Comparison of ENCODE assay signal across 8 cellular contexts in genomic region chrX:101051549-101052302, GRCh38. TPM values are rescaled to one million over a fixed set of nuclear protein-coding genes. Genes with fewer than 3 reads are reported as not detected.
DNase-seq lines count a peak whose midpoint lies in the region; ATAC-seq and TF ChIP-seq lines count a peak whose summit lies in the region.

Gene TRMT2B, minus strand, starts transcription at chrX:101052111. Its CDS starts 9,822 bp downstream, at chrX:101042289.

- TF ChIP-seq RAD21 in neural cell (conservative IDR thresholded peaks at IDR 0.05), result no peak

- H3K4me2 ChIP-seq in neural cell (ENCODE audit: low read length), result no peak within 1 kb of the TSS

- H3K4me3 ChIP-seq in RWPE2 (ENCODE audit: severe bottlenecking), result peak within 1 kb of the TSS; percentile 39
- peak within 1 kb of the TSS; percentile 71 for H3K4me3 ChIP-seq in fibroblast of the aortic adventitia (ENCODE audit: low read depth, low read length)
- H3K4me3 ChIP-seq in neural cell (ENCODE audit: low read length), result peak within 1 kb of the TSS; percentile 72

- H3K9me3 Mint-ChIP-seq in activated T-helper 2 cell treated with anti-CD3 and anti-CD28 coated beads, Interferon-gamma antibody, Interleukin-2, Interleukin-4, amounts not matched to agents 10 μg/mL and 5 μg/mL and 100 μg/mL, durations not matched to agents 14 hours and 24 hours and 36 hours, result peaks cover 2% of the 10 kb centered on the region
- peaks cover 2 to 4% of the 10 kb centered on the region in 2 donors for H3K9me3 Mint-ChIP-seq in stimulated activated naive CD8-positive, alpha-beta T cell treated with anti-CD3 and anti-CD28 coated beads, Interleukin-15, amount 100 ng/mL, for 72 hours

- H3K36me3 ChIP-seq in KOPT-K1 (ENCODE audit: insufficient read depth, low read length), result peaks cover 7% of the 10 kb centered on the region; the same call in 1 of the 2 replicates
- no peaks in the 10 kb centered on the region for H3K36me3 ChIP-seq in RWPE2 (ENCODE audit: low read depth)
- no peaks in the 10 kb centered on the region for H3K36me3 ChIP-seq in neural cell (ENCODE audit: insufficient read depth, low read length)

- H3K79me2 ChIP-seq in neural cell (replicated peaks; ENCODE audit: insufficient read depth, low read length), result no peaks in the 10 kb centered on the region

- H3K27ac ChIP-seq in KOPT-K1 (ENCODE audit: low read depth, low read length, poor library complexity, severe bottlenecking) (peak within 1 kb of the TSS; percentile 90), RWPE2 (ENCODE audit: poor library complexity, severe bottlenecking) (peak within 1 kb of the TSS; percentile 56), neural cell (ENCODE audit: low read length) (no peak within 1 kb of the TSS)

- H3K4me3 Mint-ChIP-seq in activated T-helper 2 cell treated with anti-CD3 and anti-CD28 coated beads, Interferon-gamma antibody, Interleukin-2, Interleukin-4, amounts not matched to agents 10 μg/mL and 5 μg/mL and 100 μg/mL, durations not matched to agents 14 hours and 24 hours and 36 hours (ENCODE audit: low read depth), result peak within 1 kb of the TSS; percentile 86
- H3K4me3 Mint-ChIP-seq in stimulated activated naive CD8-positive, alpha-beta T cell treated with anti-CD3 and anti-CD28 coated beads, Interleukin-15, amount 100 ng/mL, for 72 hours, result peak within 1 kb of the TSS; percentile 75 to 88

- no peaks in the 10 kb centered on the region for H3K9me3 ChIP-seq in KOPT-K1 (ENCODE audit: insufficient read depth, low read length, poor library complexity, severe bottlenecking)
- no peaks in the 10 kb centered on the region for H3K9me3 ChIP-seq in RWPE2 (ENCODE audit: severe bottlenecking)
- no peaks in the 10 kb centered on the region for H3K9me3 ChIP-seq in neural cell (ENCODE audit: low read length)

- peak within 1 kb of the TSS; percentile 48 for H3K9ac ChIP-seq in neural cell (ENCODE audit: low read length)

- DNase-seq in EH (ENCODE audit: low read depth) (peak; percentile 76), RWPE2 (ENCODE audit: low spot score) (peak; percentile 52), fibroblast of the aortic adventitia (ENCODE audit: low read depth) (peak; percentile 76)
- DNase-seq in activated T-helper 2 cell treated with anti-CD3 and anti-CD28 coated beads, Interferon-gamma antibody, Interleukin-2, Interleukin-4, amounts not matched to agents 10 μg/mL and 5 μg/mL and 100 μg/mL, durations not matched to agents 14 hours and 24 hours and 36 hours (ENCODE audit: low spot score), result peak; percentile 78
- peak; percentile 65 to 80 for DNase-seq in stimulated activated naive CD8-positive, alpha-beta T cell treated with anti-CD3 and anti-CD28 coated beads, Interleukin-15, amount 100 ng/mL, for 72 hours

- H3K4me1 Mint-ChIP-seq in activated T-helper 2 cell treated with anti-CD3 and anti-CD28 coated beads, Interferon-gamma antibody, Interleukin-2, Interleukin-4, amounts not matched to agents 10 μg/mL and 5 μg/mL and 100 μg/mL, durations not matched to agents 14 hours and 24 hours and 36 hours (ENCODE audit: low read depth), result peaks cover 18% of the 10 kb centered on the region
- H3K4me1 Mint-ChIP-seq in stimulated activated naive CD8-positive, alpha-beta T cell treated with anti-CD3 and anti-CD28 coated beads, Interleukin-15, amount 100 ng/mL, for 72 hours, result peaks cover 18% of the 10 kb centered on the region

- H3K36me3 Mint-ChIP-seq in activated T-helper 2 cell treated with anti-CD3 and anti-CD28 coated beads, Interferon-gamma antibody, Interleukin-2, Interleukin-4, amounts not matched to agents 10 μg/mL and 5 μg/mL and 100 μg/mL, durations not matched to agents 14 hours and 24 hours and 36 hours (ENCODE audit: low read depth), result peaks cover 18% of the 10 kb centered on the region

- no peaks in the 10 kb centered on the region for H3K27me3 Mint-ChIP-seq in activated T-helper 2 cell treated with anti-CD3 and anti-CD28 coated beads, Interferon-gamma antibody, Interleukin-2, Interleukin-4, amounts not matched to agents 10 μg/mL and 5 μg/mL and 100 μg/mL, durations not matched to agents 14 hours and 24 hours and 36 hours (ENCODE audit: low read depth)
- no peaks in the 10 kb centered on the region for H3K27me3 Mint-ChIP-seq in stimulated activated naive CD8-positive, alpha-beta T cell treated with anti-CD3 and anti-CD28 coated beads, Interleukin-15, amount 100 ng/mL, for 72 hours

- no peaks in the 10 kb centered on the region for H3K9me2 ChIP-seq in neural cell (ENCODE audit: insufficient read depth, low read length)

- peak within 1 kb of the TSS; percentile 96 for H3K27ac Mint-ChIP-seq in activated T-helper 2 cell treated with anti-CD3 and anti-CD28 coated beads, Interferon-gamma antibody, Interleukin-2, Interleukin-4, amounts not matched to agents 10 μg/mL and 5 μg/mL and 100 μg/mL, durations not matched to agents 14 hours and 24 hours and 36 hours
- H3K27ac Mint-ChIP-seq in stimulated activated naive CD8-positive, alpha-beta T cell treated with anti-CD3 and anti-CD28 coated beads, Interleukin-15, amount 100 ng/mL, for 72 hours, result peak within 1 kb of the TSS; percentile 96 to 99

- TF ChIP-seq EP300 in neural cell (conservative IDR thresholded peaks at IDR 0.05; ENCODE audit: poor library complexity, severe bottlenecking), result no peak

- ATAC-seq in GM21825 (IDR thresholded peaks at IDR 0.05; ENCODE audit: unreplicated experiment) (peak; percentile 91), RWPE2 (ENCODE audit: low read depth) (peak; percentile 90)
- peak; percentile 93 for ATAC-seq in stimulated activated naive CD8-positive, alpha-beta T cell treated with anti-CD3 and anti-CD28 coated beads, Interleukin-15, amount 100 ng/mL, for 72 hours

- H3K4me1 ChIP-seq in RWPE2 (ENCODE audit: insufficient read depth, poor library complexity, severe bottlenecking), result peaks cover 3% of the 10 kb centered on the region

- no peaks in the 10 kb centered on the region for H3F3A ChIP-seq in neural cell (ENCODE audit: insufficient read depth, low read length, poor library complexity, severe bottlenecking)

- H2AFZ ChIP-seq in neural cell (ENCODE audit: low read depth, low read length), result peak within 1 kb of the TSS; percentile 27

- H4K20me1 ChIP-seq in neural cell (ENCODE audit: insufficient read depth), result no peaks in the 10 kb centered on the region

- TF ChIP-seq CTCF in RWPE2 (IDR thresholded peaks at IDR 0.05; ENCODE audit: poor library complexity, severe bottlenecking) (no peak), fibroblast of the aortic adventitia (IDR thresholded peaks at IDR 0.05; ENCODE audit: insufficient read depth, low read length) (no peak), neural cell (IDR thresholded peaks at IDR 0.05; ENCODE audit: poor library complexity, severe bottlenecking) (no peak)

- H3K27me3 ChIP-seq in RWPE2 (ENCODE audit: insufficient read depth, poor library complexity, severe bottlenecking) (no peaks in the 10 kb centered on the region), neural cell (ENCODE audit: insufficient read depth, low read depth, low read length) (no peaks in the 10 kb centered on the region)

- intact Hi-C loops in activated T-helper 2 cell treated with anti-CD3 and anti-CD28 coated beads, Interferon-gamma antibody, Interleukin-2, Interleukin-4, amounts not matched to agents 10 μg/mL and 5 μg/mL and 100 μg/mL, durations not matched to agents 14 hours and 24 hours and 36 hours (cut with micrococcal nuclease), result loop anchor here (2.0 to 10.0 kb wide), 4 partner anchors 47 to 229 kb away; partner anchors contain the start of genes CENPI, CSTF2 and XKRX

TF ChIP-seq in neural cell, 6 proteins besides CTCF, POLR2A, EP300 and RAD21:
- TF ChIP-seq MXI1 (conservative IDR thresholded peaks at IDR 0.05; ENCODE audit: poor library complexity, severe bottlenecking) (peak; percentile 58), TAF1 (IDR thresholded peaks at IDR 0.05; ENCODE audit: low read depth) (no peak)

RNA-seq across cellular contexts. Expression of gene TRMT2B, which starts in this region (rescaled TPM):
- 21.5 and 24.4 TPM in 2 replicates for total RNA-seq in activated T-helper 2 cell treated with anti-CD3 and anti-CD28 coated beads, Interferon-gamma antibody, Interleukin-2, Interleukin-4, amounts not matched to agents 10 μg/mL and 5 μg/mL and 100 μg/mL, durations not matched to agents 14 hours and 24 hours and 36 hours
- total RNA-seq in fibroblast of the aortic adventitia (ENCODE audit: low replicate concordance), result 13.6 and 18.3 TPM in 2 replicates
- 6.0 and 6.8 TPM in 2 replicates for polyA plus RNA-seq in neural cell
- polyA minus RNA-seq in neural cell, result 12.7 and 16.8 TPM in 2 replicates
